Comparison of ENCODE assay signal across 8 cellular contexts in genomic region chr10:29409241-29410051, GRCh38.
DNase-seq lines count a peak whose midpoint lies in the region; ATAC-seq and TF ChIP-seq lines count a peak whose summit lies in the region.

No MANE protein-coding gene starts in this region.

- H3K4me1 Mint-ChIP-seq in activated T-helper 17 cell treated with anti-CD3 and anti-CD28 coated beads, Interleukin-2, amount 50 U/mL, for 72 hours, result peaks cover 10% of the 10 kb centered on the region

- no peaks in the 10 kb centered on the region for H3K9me3 Mint-ChIP-seq in activated T-helper 17 cell treated with anti-CD3 and anti-CD28 coated beads, Interleukin-2, amount 50 U/mL, for 72 hours

- peak overlapping the region; percentile 96 for H3K4me3 Mint-ChIP-seq in activated T-helper 17 cell treated with anti-CD3 and anti-CD28 coated beads, Interleukin-2, amount 50 U/mL, for 72 hours

- no peak overlapping the region for H2BK5ac ChIP-seq in neuronal stem cell (ENCODE audit: low read length)

- peak overlapping the region; percentile 83 for H3K27ac ChIP-seq in C4-2B
- no peak overlapping the region for H3K27ac ChIP-seq in neuronal stem cell (replicated peaks; ENCODE audit: low read length)
- peak overlapping the region; percentile 93 for H3K27ac ChIP-seq in upper lobe of right lung

- H4K91ac ChIP-seq in neuronal stem cell (ENCODE audit: low read depth, low read length, poor library complexity), result no peak overlapping the region

- peak overlapping the region; percentile 99 for H3K23ac ChIP-seq in neuronal stem cell (ENCODE audit: low read depth, low read length, poor library complexity)

- no peak overlapping the region for H3K18ac ChIP-seq in neuronal stem cell (ENCODE audit: low read length)

- H2BK15ac ChIP-seq in neuronal stem cell (ENCODE audit: low read length), result no peak overlapping the region

- no peaks in the 10 kb centered on the region for H3K4me1 ChIP-seq in neuronal stem cell (ENCODE audit: control insufficient read depth in 2 of 2, insufficient read depth in 1 of 2, low read depth in 1 of 2, low read length in 2 of 2)
- peaks cover 43% of the 10 kb centered on the region for H3K4me1 ChIP-seq in upper lobe of right lung

- H3K36me3 ChIP-seq in neuronal stem cell (replicated peaks in 1 of 2; ENCODE audit: control insufficient read depth in 2 of 2, insufficient read depth in 2 of 2, low read length in 2 of 2) (no peaks in the 10 kb centered on the region), upper lobe of right lung (no peaks in the 10 kb centered on the region)

- no peak overlapping the region for H3K9ac ChIP-seq in neuronal stem cell (ENCODE audit: low read depth, low read length, poor library complexity)

- H4K8ac ChIP-seq in neuronal stem cell (ENCODE audit: low read depth, low read length), result no peak overlapping the region

- no peak overlapping the region for H3K4ac ChIP-seq in neuronal stem cell (ENCODE audit: low read length)

- H2BK120ac ChIP-seq in neuronal stem cell (ENCODE audit: low read depth, low read length), result no peak overlapping the region

- H3K4me3 ChIP-seq in neuronal stem cell (ENCODE audit: low read length in 2 of 2) (peak overlapping the region in 1 of 2 donors; percentile 75), upper lobe of right lung (peak overlapping the region; percentile 74)

- peak overlapping the region; percentile 71 for H3K14ac ChIP-seq in neuronal stem cell (ENCODE audit: low read length)

- no peak overlapping the region for H2AFZ ChIP-seq in neuronal stem cell (ENCODE audit: low read length)

- H3K27me3 Mint-ChIP-seq in activated T-helper 17 cell treated with anti-CD3 and anti-CD28 coated beads, Interleukin-2, amount 50 U/mL, for 72 hours, result no peaks in the 10 kb centered on the region

- peak; percentile 47 to 55 for DNase-seq in NOMO-1 (lab: John Stamatoyannopoulos, UW; ENCODE audit: unreplicated experiment in 2 of 2)
- DNase-seq in fibroblast of peridontal ligament (ENCODE audit: extremely low read depth), result peak; percentile 67
- DNase-seq in neuronal stem cell (ENCODE audit: low spot score), result no peak
- DNase-seq in upper lobe of right lung, result peak; percentile 91

- peaks cover 0 to 2% (median 0%) of the 10 kb centered on the region in 3 experiments for H3K27me3 ChIP-seq in neuronal stem cell (ENCODE audit: control insufficient read depth in 3 of 3, insufficient read depth in 3 of 3, low read depth in 1 of 3, low read length in 3 of 3)
- H3K27me3 ChIP-seq in upper lobe of right lung, result no peaks in the 10 kb centered on the region

- H2AK5ac ChIP-seq in neuronal stem cell (ENCODE audit: low read depth, low read length), result no peak overlapping the region

- H3K4me2 ChIP-seq in neuronal stem cell (ENCODE audit: insufficient read depth, low read length, poor library complexity, severe bottlenecking), result peak overlapping the region; percentile 31

- no peak overlapping the region for H2BK12ac ChIP-seq in neuronal stem cell (ENCODE audit: low read length)

- peak; percentile 68 for ATAC-seq in GM19324 (IDR thresholded peaks at IDR 0.05; ENCODE audit: low FRiP score, unreplicated experiment)
- peak; percentile 64 for ATAC-seq in HG03439 (IDR thresholded peaks at IDR 0.05; ENCODE audit: unreplicated experiment)
- ATAC-seq in activated T-helper 17 cell treated with anti-CD3 and anti-CD28 coated beads, Interleukin-2, amount 50 U/mL, for 72 hours (replicated peaks), result peak; percentile 74
- ATAC-seq in upper lobe of right lung, result peak; percentile 98

- no peaks in the 10 kb centered on the region for H3K36me3 Mint-ChIP-seq in activated T-helper 17 cell treated with anti-CD3 and anti-CD28 coated beads, Interleukin-2, amount 50 U/mL, for 72 hours (ENCODE audit: low read depth)

- peak overlapping the region; percentile 93 for H3K27ac Mint-ChIP-seq in activated T-helper 17 cell treated with anti-CD3 and anti-CD28 coated beads, Interleukin-2, amount 50 U/mL, for 72 hours

- peak; percentile 19 for TF ChIP-seq CTCF in C4-2B (conservative IDR thresholded peaks at IDR 0.05)
- no peak for TF ChIP-seq CTCF in upper lobe of right lung (IDR thresholded peaks at IDR 0.05)

- peaks cover 2% of the 10 kb centered on the region for H3K79me1 ChIP-seq in neuronal stem cell (ENCODE audit: low read depth, low read length)

- no CpG with 5 or more reads among the region's 68 CpGs for WGBS in neuronal stem cell (ENCODE audit: extremely low coverage in 2 of 2, insufficient read length in 2 of 2, insufficient replicate concordance in 1 of 2), 2 donors

- intact Hi-C loops in upper lobe of right lung (cut with DNase I), result no loop called here

- peaks cover 8 to 10% of the 10 kb centered on the region in 2 donors for H3K9me3 ChIP-seq in neuronal stem cell (replicated peaks in 1 of 2; ENCODE audit: control insufficient read depth in 2 of 2, insufficient read depth in 1 of 2, low read depth in 1 of 2, low read length in 2 of 2)
- H3K9me3 ChIP-seq in upper lobe of right lung, result no peaks in the 10 kb centered on the region
